30 cellular contexts compared by ENCODE assay signal in the genomic region with DNA sequence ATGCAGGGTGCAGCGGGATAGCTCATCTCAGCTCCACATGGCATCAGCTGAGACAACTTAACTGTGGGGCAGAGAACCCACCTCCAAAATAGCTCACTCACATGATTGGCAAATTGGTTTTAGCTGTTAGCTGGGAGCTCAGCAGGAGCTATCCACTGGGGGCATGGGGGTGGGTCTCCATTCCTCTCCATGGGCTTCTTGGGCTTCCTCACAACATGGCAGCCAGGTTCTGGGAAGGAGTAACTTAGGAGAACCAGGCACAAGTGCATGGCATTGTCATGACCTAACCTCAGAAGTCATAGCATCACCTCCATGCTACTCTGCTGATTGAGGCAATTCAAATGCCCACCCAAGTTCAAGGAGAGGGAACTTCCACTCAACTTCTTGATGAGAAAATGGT.
"Had no signal": no experiment of that assay in that cellular context is flagged by ENCODE, and none has a peak within 500 bp of the region (broad histone marks: within the 10 kb centered on the region; RNA-seq: fewer than 3 reads in every experiment).

No MANE protein-coding gene starts in this region.

- H3K9me3 Mint-ChIP-seq: activated CD4-positive, alpha-beta T cell treated with anti-CD3 and anti-CD28 coated beads, Interleukin-2, amount 10 ng/mL, durations not matched to agents 7 days and 5 days; activated T-cell treated with anti-CD3 and anti-CD28 coated beads, Interleukin-2, amount 50 U/mL, for 72 hours had no signal

- H3K27me3 ChIP-seq: brain microvascular endothelial cell, esophagus muscularis mucosa, foreskin keratinocyte, gastrocnemius medialis, heart left ventricle had no signal

- H3K4me3 Mint-ChIP-seq: activated CD4-positive, alpha-beta memory T cell treated with anti-CD3 and anti-CD28 coated beads, Interleukin-2, amount 10 ng/mL, durations not matched to agents 7 days and 5 days; activated CD4-positive, alpha-beta T cell treated with anti-CD3 and anti-CD28 coated beads, Interleukin-2, amount 10 ng/mL, durations not matched to agents 7 days and 5 days; activated naive CD4-positive, alpha-beta T cell treated with anti-CD3 and anti-CD28 coated beads, Interleukin-2, amount 10 ng/mL, durations not matched to agents 7 days and 5 days; activated T-cell treated with anti-CD3 and anti-CD28 coated beads, Interleukin-2, amount 50 U/mL, for 24 hours; activated T-cell treated with anti-CD3 and anti-CD28 coated beads, Interleukin-2, amount 50 U/mL, for 72 hours; effector memory CD8-positive, alpha-beta T cell had no signal

- H3K4me1 Mint-ChIP-seq: activated CD4-positive, alpha-beta memory T cell treated with anti-CD3 and anti-CD28 coated beads, Interleukin-2, amount 10 ng/mL, durations not matched to agents 7 days and 5 days; activated CD4-positive, alpha-beta T cell treated with anti-CD3 and anti-CD28 coated beads, Interleukin-2, amount 10 ng/mL, durations not matched to agents 7 days and 5 days; activated naive CD4-positive, alpha-beta T cell treated with anti-CD3 and anti-CD28 coated beads, Interleukin-2, amount 10 ng/mL, durations not matched to agents 7 days and 5 days had no signal

- H3K36me3 ChIP-seq: brain microvascular endothelial cell, esophagus muscularis mucosa, gastrocnemius medialis, heart left ventricle had no signal

- H3K27ac ChIP-seq: brain microvascular endothelial cell, esophagus muscularis mucosa had no signal

- FAIRE-seq: astrocyte, colon had no signal

- H3K36me3 Mint-ChIP-seq: activated naive CD4-positive, alpha-beta T cell treated with anti-CD3 and anti-CD28 coated beads, Interleukin-2, amount 10 ng/mL, durations not matched to agents 7 days and 5 days had no signal

- H3K9me3 ChIP-seq: gastrocnemius medialis had no signal

- H3K27ac Mint-ChIP-seq: activated CD4-positive, alpha-beta memory T cell treated with anti-CD3 and anti-CD28 coated beads, Interleukin-2, amount 10 ng/mL, durations not matched to agents 7 days and 5 days; activated CD4-positive, alpha-beta T cell treated with anti-CD3 and anti-CD28 coated beads, Interleukin-2, amount 10 ng/mL, durations not matched to agents 7 days and 5 days; activated naive CD4-positive, alpha-beta T cell treated with anti-CD3 and anti-CD28 coated beads, Interleukin-2, amount 10 ng/mL, durations not matched to agents 7 days and 5 days; activated naive CD4-positive, alpha-beta T cell treated with anti-CD3 and anti-CD28 coated beads, Interleukin-2, amount 50 U/mL, for 72 hours; activated T-cell treated with anti-CD3 and anti-CD28 coated beads, Interleukin-2, amount 50 U/mL, for 24 hours; activated T-cell treated with anti-CD3 and anti-CD28 coated beads, Interleukin-2, amount 50 U/mL, for 72 hours; effector memory CD8-positive, alpha-beta T cell had no signal

- H3K27me3 Mint-ChIP-seq: activated CD4-positive, alpha-beta memory T cell treated with anti-CD3 and anti-CD28 coated beads, Interleukin-2, amount 10 ng/mL, durations not matched to agents 7 days and 5 days; activated CD4-positive, alpha-beta T cell treated with anti-CD3 and anti-CD28 coated beads, Interleukin-2, amount 10 ng/mL, durations not matched to agents 7 days and 5 days; activated naive CD4-positive, alpha-beta T cell treated with anti-CD3 and anti-CD28 coated beads, Interleukin-2, amount 10 ng/mL, durations not matched to agents 7 days and 5 days had no signal

- DNase-seq: activated CD4-positive, alpha-beta memory T cell treated with anti-CD3 and anti-CD28 coated beads, Interleukin-2, amount 10 ng/mL, durations not matched to agents 7 days and 5 days; activated CD4-positive, alpha-beta T cell treated with anti-CD3 and anti-CD28 coated beads for 1 hour; activated CD4-positive, alpha-beta T cell treated with anti-CD3 and anti-CD28 coated beads for 4 hours; activated CD4-positive, alpha-beta T cell treated with anti-CD3 and anti-CD28 coated beads, Interleukin-2, amount 10 ng/mL, durations not matched to agents 7 days and 5 days; activated CD4-positive, alpha-beta T cell treated with anti-CD3 and anti-CD28 coated beads, Interleukin-2, amount 50 U/mL, for 4 hours; activated CD8-positive, alpha-beta memory T cell treated with anti-CD3 and anti-CD28 coated beads, Interleukin-2, amount 50 U/mL, for 48 hours; activated gamma-delta T cell; activated naive CD4-positive, alpha-beta T cell; activated naive CD4-positive, alpha-beta T cell treated with anti-CD3 and anti-CD28 coated beads, Interleukin-2, amount 10 ng/mL, durations not matched to agents 7 days and 5 days; activated T-cell treated with anti-CD3 and anti-CD28 coated beads for 4 hours; activated T-cell treated with anti-CD3 and anti-CD28 coated beads, Interleukin-2, amount 50 U/mL, for 24 hours; activated T-cell treated with anti-CD3 and anti-CD28 coated beads, Interleukin-2, amount 50 U/mL, for 72 hours; amniotic stem cell; anterior cingulate cortex; brain microvascular endothelial cell; caudate nucleus; cortex of kidney; dermis blood vessel endothelial cell; effector CD4-positive, alpha-beta T cell; effector memory CD8-positive, alpha-beta T cell; erythroblast; foreskin keratinocyte; gastrocnemius medialis; glutamatergic neuron; heart left ventricle; T-helper 2 cell had no signal

- H3K4me3 ChIP-seq: esophagus muscularis mucosa, heart left ventricle had no signal

- ATAC-seq: activated naive CD4-positive, alpha-beta T cell treated with anti-CD3 and anti-CD28 coated beads, Interleukin-2, amount 50 U/mL, for 72 hours; activated T-cell treated with anti-CD3 and anti-CD28 coated beads, Interleukin-2, amount 50 U/mL, for 72 hours; effector memory CD8-positive, alpha-beta T cell; foreskin keratinocyte; gastrocnemius medialis; heart left ventricle had no signal
